8 cellular contexts compared by ENCODE assay signal in the genomic region with DNA sequence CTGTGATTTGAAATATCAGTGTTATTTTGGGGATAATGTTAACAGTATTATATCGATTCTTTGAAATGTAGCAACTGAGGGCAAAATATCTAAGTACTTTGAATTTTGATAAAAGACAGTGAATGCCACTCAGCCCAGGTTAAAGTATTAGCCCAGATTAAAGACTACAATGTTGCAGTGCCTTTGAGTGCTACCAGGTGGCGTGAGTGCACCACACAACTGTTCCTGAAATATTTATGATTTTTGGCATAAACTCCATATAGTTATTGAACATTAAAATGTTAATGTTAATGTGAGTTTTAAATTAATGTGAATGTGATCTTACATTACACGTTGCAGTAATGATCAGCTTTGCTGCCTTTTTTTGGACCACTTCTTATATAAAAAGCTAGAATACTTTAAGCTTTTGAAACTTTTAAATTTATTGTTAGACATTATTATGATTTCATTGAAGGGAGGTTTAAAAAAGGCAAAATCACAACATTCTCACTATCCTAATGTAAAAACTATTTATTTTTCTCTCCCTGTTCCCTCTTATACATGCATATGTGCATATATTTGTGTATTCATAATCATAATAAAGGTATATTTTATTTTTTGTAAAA. TPM values are rescaled to one million over a fixed set of nuclear protein-coding genes. Genes with fewer than 3 reads are reported as not detected.
DNase-seq lines count a peak whose midpoint lies in the region; FAIRE-seq and TF ChIP-seq lines count a peak whose summit lies in the region.

No MANE protein-coding gene starts in this region.

- TF ChIP-seq POLR2A in GM12892 (IDR thresholded peaks at IDR 0.05; ENCODE audit: low read depth, low read length) = no peak

- DNase-seq in AG09319 (ENCODE audit: extremely low read depth, low read depth) (no peak), GM12892 (ENCODE audit: insufficient read length) (no peak), HS-5 (ENCODE audit: low read depth) (peak; percentile 26), SHP77 (lab: John Stamatoyannopoulos, UW) (peak; percentile 17 to 31), lung microvascular endothelial cell (ENCODE audit: low read depth in 2 of 2) (peak; percentile 70 to 72), NCI-H187 (lab: John Stamatoyannopoulos, UW) (no peak), KG1 (lab: John Stamatoyannopoulos, UW) (no peak)
- DNase-seq in central memory CD4-positive, alpha-beta T cell = peak; percentile 23

- peak; percentile 76 for FAIRE-seq in GM12892 (lab: Jason Lieb, UNC)

- TF ChIP-seq CTCF in AG09319 (IDR thresholded peaks at IDR 0.05; ENCODE audit: low read depth, low read length) = peak; percentile 86

RNA-seq across cellular contexts. Expression of gene MRPS35, which starts 22.5 kb away (rescaled TPM):
- 58.3 TPM for polyA plus RNA-seq in GM12892 (2012; ENCODE audit: missing spikeins)
- 29.2 and 30.3 TPM in 2 replicates for total RNA-seq in lung microvascular endothelial cell

RNA-seq across cellular contexts. Expression of gene REP15, which starts 36.9 kb away (rescaled TPM):
- 0.59 TPM for polyA plus RNA-seq in GM12892 (2012; ENCODE audit: missing spikeins)
- 3.5 and 13.5 TPM in 2 replicates for total RNA-seq in lung microvascular endothelial cell

RNA-seq across cellular contexts. Expression of gene KLHL42, which starts 46.9 kb away (rescaled TPM):
- 8.4 TPM for polyA plus RNA-seq in GM12892 (2012; ENCODE audit: missing spikeins)
- total RNA-seq in lung microvascular endothelial cell = 12.0 and 13.3 TPM in 2 replicates

RNA-seq across cellular contexts. Expression of gene MANSC4, which starts 46.9 kb away (rescaled TPM):
- not detected for polyA plus RNA-seq in GM12892 (2012; ENCODE audit: missing spikeins)
- total RNA-seq in lung microvascular endothelial cell = not detected in 2 replicates

Comparison
In these comparisons a context has a peak if more than half of its experiments do, and no peak if none do; other contexts are left out.
1. DNase-seq: peak in HS-5 (single experiment), SHP77 (2 of 2), central memory CD4-positive, alpha-beta T cell (single experiment) and lung microvascular endothelial cell (2 of 2); none in AG09319 (single experiment), GM12892 (single experiment), NCI-H187 (0 of 2) and KG1 (single experiment).